8 cellular contexts compared by ENCODE assay signal in the genomic region with DNA sequence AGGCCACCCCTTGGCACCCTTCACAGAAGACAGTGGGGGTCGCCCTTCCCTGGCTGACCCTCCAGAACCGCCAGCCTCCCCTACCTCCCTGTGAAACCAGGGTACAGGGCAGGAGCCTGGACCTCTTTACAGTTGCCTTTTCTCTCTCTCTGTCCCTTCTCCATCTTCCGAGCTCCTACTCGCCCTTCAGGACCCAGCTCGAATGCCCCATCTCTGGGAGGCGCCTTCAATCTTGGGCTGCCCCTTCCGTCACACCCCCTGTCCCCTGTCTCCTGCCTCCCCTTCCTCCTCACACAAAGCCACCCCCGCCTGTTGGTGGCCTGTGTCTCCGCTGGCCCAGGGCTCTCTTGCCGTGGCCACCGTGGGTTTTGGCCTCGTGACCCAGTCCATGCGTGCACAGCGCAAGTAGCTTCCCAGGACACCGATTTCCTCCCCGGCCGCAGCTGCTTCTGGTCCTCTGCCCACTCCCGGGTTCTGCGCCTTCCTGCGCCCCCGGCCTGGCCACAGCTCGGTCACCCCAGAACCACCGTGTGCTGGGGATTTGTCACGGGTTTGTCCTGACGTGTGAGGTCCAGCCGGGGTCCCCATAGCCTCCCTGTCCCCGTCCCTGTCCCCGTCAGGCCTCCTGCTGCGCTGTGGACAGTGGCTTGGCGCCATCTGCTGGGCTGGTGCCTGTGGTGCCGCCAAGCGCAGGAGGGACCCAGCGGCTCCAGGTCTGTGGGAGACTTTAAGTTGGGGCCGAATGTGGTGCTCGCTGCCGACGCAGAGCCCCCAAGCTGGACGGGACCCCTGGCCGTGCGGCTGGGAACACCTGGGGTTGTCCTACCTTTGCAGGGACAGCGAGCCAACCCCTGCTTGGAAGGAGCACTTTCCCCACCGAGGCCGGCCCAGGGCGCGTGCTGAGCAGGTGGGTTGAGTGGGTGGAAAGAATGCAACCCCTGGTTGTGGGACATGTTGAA. TPM values are rescaled to one million over a fixed set of nuclear protein-coding genes. Genes with fewer than 3 reads are reported as not detected.
DNase-seq lines count a peak whose midpoint lies in the region; ATAC-seq and TF ChIP-seq lines count a peak whose summit lies in the region.

No MANE protein-coding gene starts in this region.

- no peak overlapping the region for H3K4me3 Mint-ChIP-seq in activated T-cell treated with anti-CD3 and anti-CD28 coated beads, Interleukin-2, amount 50 U/mL, for 4 hours
- peak overlapping the region in 2 of 3 experiments; percentile 56 to 71 for H3K4me3 Mint-ChIP-seq in nephron
- H3K4me3 Mint-ChIP-seq in stimulated activated naive CD8-positive, alpha-beta T cell treated with anti-CD3 and anti-CD28 coated beads, Interleukin-15, amount 100 ng/mL, for 72 hours: no peak overlapping the region

- peak in 1 of 2 donors; percentile 15 for ATAC-seq in activated T-cell treated with anti-CD3 and anti-CD28 coated beads, Interleukin-2, amount 50 U/mL, for 4 hours
- ATAC-seq in stimulated activated naive CD8-positive, alpha-beta T cell treated with anti-CD3 and anti-CD28 coated beads, Interleukin-15, amount 100 ng/mL, for 72 hours: peak; percentile 36

- DNase-seq in AG08396 (ENCODE audit: low spot score) (peak; percentile 84), GM19240 (ENCODE audit: insufficient read length, low spot score) (peak; percentile 83), OCI-M1 (lab: John Stamatoyannopoulos, UW) (peak; percentile 79), fibroblast of gingiva (ENCODE audit: low read depth) (peak; percentile 40), NCI-H187 treated with DMSO at 0.1 percent for 48 hours (lab: John Stamatoyannopoulos, UW) (no peak)
- peak; percentile 76 for DNase-seq in activated T-cell treated with anti-CD3 and anti-CD28 coated beads, Interleukin-2, amount 50 U/mL, for 4 hours
- peak; percentile 75 to 79 for DNase-seq in stimulated activated naive CD8-positive, alpha-beta T cell treated with anti-CD3 and anti-CD28 coated beads, Interleukin-15, amount 100 ng/mL, for 72 hours

- no peaks in the 10 kb centered on the region for H3K9me3 Mint-ChIP-seq in activated T-cell treated with anti-CD3 and anti-CD28 coated beads, Interleukin-2, amount 50 U/mL, for 4 hours
- peaks cover 2% of the 10 kb centered on the region for H3K9me3 Mint-ChIP-seq in nephron
- peaks cover 5 to 11% of the 10 kb centered on the region in 2 donors for H3K9me3 Mint-ChIP-seq in stimulated activated naive CD8-positive, alpha-beta T cell treated with anti-CD3 and anti-CD28 coated beads, Interleukin-15, amount 100 ng/mL, for 72 hours

- H3K36me3 Mint-ChIP-seq in activated T-cell treated with anti-CD3 and anti-CD28 coated beads, Interleukin-2, amount 50 U/mL, for 4 hours (ENCODE audit: insufficient read depth): no peaks in the 10 kb centered on the region
- H3K36me3 Mint-ChIP-seq in nephron (ENCODE audit: low read depth): no peaks in the 10 kb centered on the region

- no peak overlapping the region for H3K27ac Mint-ChIP-seq in nephron
- H3K27ac Mint-ChIP-seq in stimulated activated naive CD8-positive, alpha-beta T cell treated with anti-CD3 and anti-CD28 coated beads, Interleukin-15, amount 100 ng/mL, for 72 hours: no peak overlapping the region

- peak; percentile 94 to 100 (median 98) for TF ChIP-seq CTCF in nephron (IDR thresholded peaks at IDR 0.05; ENCODE audit: unreplicated experiment in 3 of 3)

- peaks cover 8% of the 10 kb centered on the region for H3K27me3 Mint-ChIP-seq in activated T-cell treated with anti-CD3 and anti-CD28 coated beads, Interleukin-2, amount 50 U/mL, for 4 hours (ENCODE audit: low read depth)
- H3K27me3 Mint-ChIP-seq in nephron (ENCODE audit: low read depth): peaks cover 25% of the 10 kb centered on the region
- H3K27me3 Mint-ChIP-seq in stimulated activated naive CD8-positive, alpha-beta T cell treated with anti-CD3 and anti-CD28 coated beads, Interleukin-15, amount 100 ng/mL, for 72 hours: peaks cover 11% of the 10 kb centered on the region

- H3K4me1 Mint-ChIP-seq in activated T-cell treated with anti-CD3 and anti-CD28 coated beads, Interleukin-2, amount 50 U/mL, for 4 hours (ENCODE audit: low read depth): no peaks in the 10 kb centered on the region
- H3K4me1 Mint-ChIP-seq in nephron: peaks cover 12% of the 10 kb centered on the region
- H3K4me1 Mint-ChIP-seq in stimulated activated naive CD8-positive, alpha-beta T cell treated with anti-CD3 and anti-CD28 coated beads, Interleukin-15, amount 100 ng/mL, for 72 hours: peaks cover 11% of the 10 kb centered on the region

RNA-seq across cellular contexts. Expression of gene TMEM250, which starts 4.0 kb away (rescaled TPM):
- total RNA-seq in activated T-cell treated with anti-CD3 and anti-CD28 coated beads, Interleukin-2, amount 50 U/mL, for 4 hours: 10 to 100 TPM; 46.3 to 47.4 (median 46.5) TPM

RNA-seq across cellular contexts. Expression of gene NACC2, which starts 27.6 kb away (rescaled TPM):
- total RNA-seq in activated T-cell treated with anti-CD3 and anti-CD28 coated beads, Interleukin-2, amount 50 U/mL, for 4 hours: 1 to 10 TPM; 5.9 to 6.2 (median 6.0) TPM

Comparison
In these comparisons a context has a peak if more than half of its experiments do, and no peak if none do; other contexts are left out.
1. H3K4me3 Mint-ChIP-seq: peak in nephron (2 of 3); none in activated T-cell treated with anti-CD3 and anti-CD28 coated beads, Interleukin-2, amount 50 U/mL, for 4 hours (single experiment) and stimulated activated naive CD8-positive, alpha-beta T cell treated with anti-CD3 and anti-CD28 coated beads, Interleukin-15, amount 100 ng/mL, for 72 hours (0 of 2).